In genomic region chr17:78214016-78214705, GRCh38 we compare ENCODE assay signal across 8 cellular contexts. TPM values are rescaled to one million over a fixed set of nuclear protein-coding genes. Genes with fewer than 3 reads are reported as not detected.
DNase-seq lines count a peak whose midpoint lies in the region; ATAC-seq and TF ChIP-seq lines count a peak whose summit lies in the region.

BIRC5 (plus strand) TSS chr17:78214253; CDS start chr17:78214317, 64 bp downstream.

- H3K4me3 ChIP-seq in HEK293 (ENCODE audit: low read depth, low read length) (peak within 1 kb of the TSS; percentile 94), SK-N-MC (peak within 1 kb of the TSS; percentile 83), suprapubic skin (peak within 1 kb of the TSS; percentile 61)

- CTCF ChIA-PET in HEK293 (lab: Yijun Ruan, JAX): interaction anchor here (0.7 to 4.3 kb wide), 4 partner anchors 37 to 1531 kb away, joined by 3 to 18 read pairs (median 4); no protein-coding TSS in a partner anchor

- TF ChIP-seq EP300 in suprapubic skin (IDR thresholded peaks at IDR 0.05): no peak

- peak; percentile 95 for ATAC-seq in omental fat pad (ENCODE audit: low FRiP score)

- H3K36me3 ChIP-seq in HEK293 (ENCODE audit: control insufficient read depth in 2 of 2, insufficient read depth in 1 of 2, low read length in 2 of 2) (peaks cover 27 to 41% of the 10 kb centered on the region in 2 experiments; a peak in 2 of 3 replicates), SK-N-MC (ENCODE audit: insufficient read depth, low read length) (peaks cover 30% of the 10 kb centered on the region), suprapubic skin (no peaks in the 10 kb centered on the region)

- peaks cover 8% of the 10 kb centered on the region for H3K4me1 ChIP-seq in HEK293 (ENCODE audit: control insufficient read depth, insufficient read depth, low read length)
- H3K4me1 ChIP-seq in suprapubic skin: peaks cover 9% of the 10 kb centered on the region

- H3K27me3 ChIP-seq in suprapubic skin: no peaks in the 10 kb centered on the region

- H3K9me3 ChIP-seq in HEK293 (ENCODE audit: control insufficient read depth, insufficient read depth, low read depth, low read length): no peaks in the 10 kb centered on the region
- H3K9me3 ChIP-seq in SK-N-MC (ENCODE audit: low read depth, low read length): no peaks in the 10 kb centered on the region
- H3K9me3 ChIP-seq in suprapubic skin: no peaks in the 10 kb centered on the region

- peak within 1 kb of the TSS; percentile 88 for H3K9ac ChIP-seq in SK-N-MC (ENCODE audit: insufficient read length)

- peak; percentile 63; the same call in 1 of the 2 replicates for TF ChIP-seq CTCF in HEK293 (tag by site-specific recombination; IDR thresholded peaks at IDR 0.05)
- TF ChIP-seq CTCF in omental fat pad (IDR thresholded peaks at IDR 0.05): no peak
- no peak for TF ChIP-seq CTCF in suprapubic skin (IDR thresholded peaks at IDR 0.05)

- POLR2A ChIA-PET in HEK293 (lab: Yijun Ruan, JAX): interaction anchor here (0.6 to 3.7 kb wide), 8 partner anchors 9 to 1062 kb away, joined by 3 to 15 read pairs (median 5); partner anchors contain the start of genes AFMID, TK1 and TNRC6C

- 1% methylated on average over 34 of the region's 60 CpGs for WGBS in suprapubic skin

- TF ChIP-seq POLR2A in suprapubic skin (IDR thresholded peaks at IDR 0.05): no peak

- H3K27ac ChIP-seq in HEK293 (ENCODE audit: extremely low read depth, low read depth, low read length) (peak within 1 kb of the TSS; percentile 91), SK-N-MC (peak within 1 kb of the TSS; percentile 85), suprapubic skin (no peak within 1 kb of the TSS)

- DNase-seq in EH (ENCODE audit: low read depth) (peak; percentile 86), NCI-H1092 treated with DMSO at 0.1 percent for 48 hours (lab: John Stamatoyannopoulos, UW) (peak; percentile 93), SK-N-MC (ENCODE audit: low read depth, low spot score) (peak; percentile 16), glomerular endothelial cell (ENCODE audit: extremely low read depth, low read depth, low spot score) (no peak), omental fat pad (ENCODE audit: low spot score) (peak; percentile 81), suprapubic skin (ENCODE audit: low spot score in 2 of 2) (peak; percentile 89 to 93)
- DNase-seq in activated naive CD4-positive, alpha-beta T cell treated with Interleukin-2 at 50 U/mL for 16 hours: peak; percentile 92

TF ChIP-seq in HEK293, 187 proteins besides CTCF, POLR2A, EP300 and RAD21 (continues in another document):
- TF ChIP-seq, protein P1, sequence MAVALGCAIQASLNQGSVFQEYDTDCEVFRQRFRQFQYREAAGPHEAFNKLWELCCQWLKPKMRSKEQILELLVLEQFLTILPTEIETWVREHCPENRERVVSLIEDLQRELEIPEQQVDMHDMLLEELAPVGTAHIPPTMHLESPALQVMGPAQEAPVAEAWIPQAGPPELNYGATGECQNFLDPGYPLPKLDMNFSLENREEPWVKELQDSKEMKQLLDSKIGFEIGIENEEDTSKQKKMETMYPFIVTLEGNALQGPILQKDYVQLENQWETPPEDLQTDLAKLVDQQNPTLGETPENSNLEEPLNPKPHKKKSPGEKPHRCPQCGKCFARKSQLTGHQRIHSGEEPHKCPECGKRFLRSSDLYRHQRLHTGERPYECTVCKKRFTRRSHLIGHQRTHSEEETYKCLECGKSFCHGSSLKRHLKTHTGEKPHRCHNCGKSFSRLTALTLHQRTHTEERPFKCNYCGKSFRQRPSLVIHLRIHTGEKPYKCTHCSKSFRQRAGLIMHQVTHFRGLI (tag by site-specific recombination; IDR thresholded peaks at IDR 0.05): 0 out of 2 replicates have a peak, but pooled peaks have one; percentile 10
- TF ChIP-seq ZNF626 (tag by site-specific recombination; IDR thresholded peaks at IDR 0.05): no peak
- TF ChIP-seq PRDM1 (tag by site-specific recombination; IDR thresholded peaks at IDR 0.05): no peak
- TF ChIP-seq, protein P2, sequence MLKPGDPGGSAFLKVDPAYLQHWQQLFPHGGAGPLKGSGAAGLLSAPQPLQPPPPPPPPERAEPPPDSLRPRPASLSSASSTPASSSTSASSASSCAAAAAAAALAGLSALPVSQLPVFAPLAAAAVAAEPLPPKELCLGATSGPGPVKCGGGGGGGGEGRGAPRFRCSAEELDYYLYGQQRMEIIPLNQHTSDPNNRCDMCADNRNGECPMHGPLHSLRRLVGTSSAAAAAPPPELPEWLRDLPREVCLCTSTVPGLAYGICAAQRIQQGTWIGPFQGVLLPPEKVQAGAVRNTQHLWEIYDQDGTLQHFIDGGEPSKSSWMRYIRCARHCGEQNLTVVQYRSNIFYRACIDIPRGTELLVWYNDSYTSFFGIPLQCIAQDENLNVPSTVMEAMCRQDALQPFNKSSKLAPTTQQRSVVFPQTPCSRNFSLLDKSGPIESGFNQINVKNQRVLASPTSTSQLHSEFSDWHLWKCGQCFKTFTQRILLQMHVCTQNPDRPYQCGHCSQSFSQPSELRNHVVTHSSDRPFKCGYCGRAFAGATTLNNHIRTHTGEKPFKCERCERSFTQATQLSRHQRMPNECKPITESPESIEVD (tag by site-specific recombination; IDR thresholded peaks at IDR 0.05): no peak
- TF ChIP-seq SP2 (tag by site-specific recombination; IDR thresholded peaks at IDR 0.05): peak; percentile 76
- TF ChIP-seq ZNF530 (tag by site-specific recombination; IDR thresholded peaks at IDR 0.05; ENCODE audit: low read depth): no peak
- peak; percentile 45; the same call in 1 of the 2 replicates for TF ChIP-seq ZNF394 (tag by site-specific recombination; IDR thresholded peaks at IDR 0.05; ENCODE audit: borderline replicate concordance)
- TF ChIP-seq ZNF391 (tag by site-specific recombination; IDR thresholded peaks at IDR 0.05; ENCODE audit: borderline replicate concordance, low read depth): peak; percentile 92; the same call in 1 of the 2 replicates
- no peak for TF ChIP-seq ZBTB1 (tag by site-specific recombination; IDR thresholded peaks at IDR 0.05)
- no peak for TF ChIP-seq ZNF311 (tag by site-specific recombination; IDR thresholded peaks at IDR 0.05; ENCODE audit: borderline replicate concordance)
- no peak for TF ChIP-seq ZNF658 (tag by site-specific recombination; IDR thresholded peaks at IDR 0.05)
- TF ChIP-seq GLIS2 (tag by site-specific recombination; IDR thresholded peaks at IDR 0.05): peak; percentile 97
- TF ChIP-seq ZNF426 (tag by site-specific recombination; IDR thresholded peaks at IDR 0.05): no peak
- TF ChIP-seq, protein P3, sequence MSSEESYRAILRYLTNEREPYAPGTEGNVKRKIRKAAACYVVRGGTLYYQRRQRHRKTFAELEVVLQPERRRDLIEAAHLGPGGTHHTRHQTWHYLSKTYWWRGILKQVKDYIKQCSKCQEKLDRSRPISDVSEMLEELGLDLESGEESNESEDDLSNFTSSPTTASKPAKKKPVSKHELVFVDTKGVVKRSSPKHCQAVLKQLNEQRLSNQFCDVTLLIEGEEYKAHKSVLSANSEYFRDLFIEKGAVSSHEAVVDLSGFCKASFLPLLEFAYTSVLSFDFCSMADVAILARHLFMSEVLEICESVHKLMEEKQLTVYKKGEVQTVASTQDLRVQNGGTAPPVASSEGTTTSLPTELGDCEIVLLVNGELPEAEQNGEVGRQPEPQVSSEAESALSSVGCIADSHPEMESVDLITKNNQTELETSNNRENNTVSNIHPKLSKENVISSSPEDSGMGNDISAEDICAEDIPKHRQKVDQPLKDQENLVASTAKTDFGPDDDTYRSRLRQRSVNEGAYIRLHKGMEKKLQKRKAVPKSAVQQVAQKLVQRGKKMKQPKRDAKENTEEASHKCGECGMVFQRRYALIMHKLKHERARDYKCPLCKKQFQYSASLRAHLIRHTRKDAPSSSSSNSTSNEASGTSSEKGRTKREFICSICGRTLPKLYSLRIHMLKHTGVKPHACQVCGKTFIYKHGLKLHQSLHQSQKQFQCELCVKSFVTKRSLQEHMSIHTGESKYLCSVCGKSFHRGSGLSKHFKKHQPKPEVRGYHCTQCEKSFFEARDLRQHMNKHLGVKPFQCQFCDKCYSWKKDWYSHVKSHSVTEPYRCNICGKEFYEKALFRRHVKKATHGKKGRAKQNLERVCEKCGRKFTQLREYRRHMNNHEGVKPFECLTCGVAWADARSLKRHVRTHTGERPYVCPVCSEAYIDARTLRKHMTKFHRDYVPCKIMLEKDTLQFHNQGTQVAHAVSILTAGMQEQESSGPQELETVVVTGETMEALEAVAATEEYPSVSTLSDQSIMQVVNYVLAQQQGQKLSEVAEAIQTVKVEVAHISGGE (tag by site-specific recombination; conservative IDR thresholded peaks at IDR 0.05; ENCODE audit: low read depth): no peak; the same call in 1 of the 2 replicates
- no peak for TF ChIP-seq ZNF621 (tag by site-specific recombination; IDR thresholded peaks at IDR 0.05)
- TF ChIP-seq ZNF645 (tag by site-specific recombination; IDR thresholded peaks at IDR 0.05): no peak
- TF ChIP-seq ZSCAN5A (tag by site-specific recombination; IDR thresholded peaks at IDR 0.05): no peak
- TF ChIP-seq ZNF157 (tag by site-specific recombination; IDR thresholded peaks at IDR 0.05): no peak

RNA-seq across cellular contexts. Expression of gene BIRC5, which starts in this region (rescaled TPM):
- total RNA-seq in glomerular endothelial cell (13.9 and 16.1 TPM in 2 replicates), omental fat pad (1 to 10 TPM in 2 of 4 donors, under 1 TPM in 1, not detected in 1; 0.84 to 2.6 (median 1.3) TPM), suprapubic skin (1 to 10 TPM; 3.7 to 9.6 (median 5.5) TPM)
